Comparison of ENCODE assay signal across 8 cellular contexts in genomic region chr7:102425639-102426267, GRCh38. TPM values are rescaled to one million over a fixed set of nuclear protein-coding genes. Genes with fewer than 3 reads are reported as not detected.
DNase-seq lines count a peak whose midpoint lies in the region; ATAC-seq and TF ChIP-seq lines count a peak whose summit lies in the region.

No MANE protein-coding gene starts in this region.

- no peaks in the 10 kb centered on the region for H3K79me2 ChIP-seq in smooth muscle cell (ENCODE audit: low read depth)

- H3K4me1 ChIP-seq in A673 (ENCODE audit: insufficient read depth, low read length, poor library complexity, severe bottlenecking) (peaks cover under 1% of the 10 kb centered on the region), esophagus muscularis mucosa (peaks cover 0 to 7% (median 0%) of the 10 kb centered on the region in 4 donors), smooth muscle cell (ENCODE audit: low read depth) (no peaks in the 10 kb centered on the region)

- H3K4me3 ChIP-seq in A673 (ENCODE audit: low read depth, low read length, poor library complexity, severe bottlenecking) (no peak overlapping the region), esophagus muscularis mucosa (peak overlapping the region in 1 of 4 donors; percentile 14), smooth muscle cell (no peak overlapping the region)

- H3K9me3 Mint-ChIP-seq in activated CD4-positive, alpha-beta memory T cell treated with anti-CD3 and anti-CD28 coated beads, Interleukin-2, amount 10 ng/mL, durations not matched to agents 7 days and 5 days = no peaks in the 10 kb centered on the region

- peaks cover 19% of the 10 kb centered on the region for H3F3A ChIP-seq in smooth muscle cell (ENCODE audit: low read depth)

- TF ChIP-seq EP300 in esophagus muscularis mucosa (IDR thresholded peaks at IDR 0.05) = no peak

- H3K27me3 Mint-ChIP-seq in activated CD4-positive, alpha-beta memory T cell treated with anti-CD3 and anti-CD28 coated beads, Interleukin-2, amount 10 ng/mL, durations not matched to agents 7 days and 5 days = no peaks in the 10 kb centered on the region

- intact Hi-C loops in A673 (cut with micrococcal nuclease; ENCODE audit: unreplicated experiment) = no loop called here
- intact Hi-C loops in esophagus muscularis mucosa (cut with DNase I) = no loop called here

- H3K4me2 ChIP-seq in smooth muscle cell = no peak overlapping the region

- 53% methylated on average over 21 of the region's 25 CpGs for WGBS in esophagus muscularis mucosa
- WGBS in smooth muscle cell (ENCODE audit: low lambda C conversion rate) = 94% methylated on average over 25 of the region's 25 CpGs

- CTCF ChIA-PET in A673 (lab: Charles Lee) = no interaction called here
- CTCF ChIA-PET in activated CD4-positive, alpha-beta memory T cell treated with anti-CD3 and anti-CD28 coated beads, Interleukin-2, amount 10 ng/mL, durations not matched to agents 7 days and 5 days (lab: Charles Lee) = interaction anchor here (0.6 to 3.8 kb wide), 7 partner anchors 8 to 1239 kb away, joined by 3 to 26 read pairs (median 5); no protein-coding TSS in a partner anchor

- H3K9me3 ChIP-seq in A673 (ENCODE audit: low read depth, low read length, poor library complexity, severe bottlenecking) = no peaks in the 10 kb centered on the region
- no peaks in the 10 kb centered on the region for H3K9me3 ChIP-seq in esophagus muscularis mucosa
- no peaks in the 10 kb centered on the region for H3K9me3 ChIP-seq in smooth muscle cell (replicated peaks; ENCODE audit: low read depth)

- H4K20me1 ChIP-seq in smooth muscle cell (ENCODE audit: low read depth) = peaks cover 20% of the 10 kb centered on the region

- H3K27ac ChIP-seq in A673 (ENCODE audit: low read depth, low read length, poor library complexity, severe bottlenecking) (no peak overlapping the region), esophagus muscularis mucosa (replicated peaks in 1 of 4) (peak overlapping the region in 3 of 4 donors; percentile 7 to 58 (median 27)), smooth muscle cell (ENCODE audit: low read depth) (no peak overlapping the region)

- H3K9ac ChIP-seq in smooth muscle cell (ENCODE audit: low read depth) = no peak overlapping the region

- H3K36me3 ChIP-seq in A673 (ENCODE audit: insufficient read depth, low read length, poor library complexity, severe bottlenecking) (peaks cover 14% of the 10 kb centered on the region), esophagus muscularis mucosa (peaks cover 26 to 71% (median 62%) of the 10 kb centered on the region in 4 donors), smooth muscle cell (ENCODE audit: low read depth) (no peaks in the 10 kb centered on the region)

- H3K27ac Mint-ChIP-seq in activated CD4-positive, alpha-beta memory T cell treated with anti-CD3 and anti-CD28 coated beads, Interleukin-2, amount 10 ng/mL, durations not matched to agents 7 days and 5 days = peak overlapping the region; percentile 98

- POLR2A ChIA-PET in A673 (lab: Charles Lee; ENCODE audit: low non-redundant PET) = no interaction called here
- POLR2A ChIA-PET in activated CD4-positive, alpha-beta memory T cell treated with anti-CD3 and anti-CD28 coated beads, Interleukin-2, amount 10 ng/mL, durations not matched to agents 7 days and 5 days (lab: Charles Lee) = interaction anchor here (0.6 to 4.6 kb wide), 12 partner anchors 10 to 41 kb away, joined by 3 to 226 read pairs (median 7); partner anchors contain the start of gene PRKRIP1

- no peak overlapping the region for H2AFZ ChIP-seq in smooth muscle cell (ENCODE audit: low read depth)

- H3K36me3 Mint-ChIP-seq in activated CD4-positive, alpha-beta memory T cell treated with anti-CD3 and anti-CD28 coated beads, Interleukin-2, amount 10 ng/mL, durations not matched to agents 7 days and 5 days (ENCODE audit: low read depth) = peaks cover 49% of the 10 kb centered on the region

- TF ChIP-seq POLR2A in esophagus muscularis mucosa (IDR thresholded peaks at IDR 0.05; ENCODE audit: low read depth) = no peak

- TF ChIP-seq CTCF in A673 (conservative IDR thresholded peaks at IDR 0.05; ENCODE audit: low read depth, low read length) = no peak
- no peak for TF ChIP-seq CTCF in esophagus muscularis mucosa (IDR thresholded peaks at IDR 0.05)
- no peak for TF ChIP-seq CTCF in smooth muscle cell (IDR thresholded peaks at IDR 0.05; ENCODE audit: borderline replicate concordance, insufficient read depth, poor library complexity, severe bottlenecking)

- BruUV-seq in A673 (replicated peaks; lab: Mats Ljungman, UMichigan) = TSS peak; percentile 74

- DNase-seq in A673 (ENCODE audit: low spot score) (no peak), esophagus muscularis mucosa (ENCODE audit: extremely low spot score) (no peak), smooth muscle cell (lab: John Stamatoyannopoulos, UW; ENCODE audit: unreplicated experiment) (no peak), SW480 (ENCODE audit: low spot score) (no peak)
- DNase-seq in activated CD4-positive, alpha-beta memory T cell treated with anti-CD3 and anti-CD28 coated beads, Interleukin-2, amount 10 ng/mL, durations not matched to agents 7 days and 5 days = peak; percentile 88
- DNase-seq in stimulated activated CD4-positive, alpha-beta T cell treated with anti-CD3 and anti-CD28 coated beads, Interleukin-12 subunit alpha, Interleukin-12 subunit beta, amount 100 ng/mL, for 4 hours = peak; percentile 75

- ATAC-seq in GM19395 (IDR thresholded peaks at IDR 0.05; ENCODE audit: unreplicated experiment) (peak; percentile 67), HG03469 (IDR thresholded peaks at IDR 0.05; ENCODE audit: unreplicated experiment) (peak; percentile 40)

- H3K27me3 ChIP-seq in A673 (replicated peaks; ENCODE audit: insufficient read depth, low read depth, low read length, poor library complexity) = no peaks in the 10 kb centered on the region
- H3K27me3 ChIP-seq in esophagus muscularis mucosa = no peaks in the 10 kb centered on the region
- H3K27me3 ChIP-seq in smooth muscle cell (ENCODE audit: low read depth) = no peaks in the 10 kb centered on the region

- H3K4me3 Mint-ChIP-seq in activated CD4-positive, alpha-beta memory T cell treated with anti-CD3 and anti-CD28 coated beads, Interleukin-2, amount 10 ng/mL, durations not matched to agents 7 days and 5 days = peak overlapping the region; percentile 78

- H3K4me1 Mint-ChIP-seq in activated CD4-positive, alpha-beta memory T cell treated with anti-CD3 and anti-CD28 coated beads, Interleukin-2, amount 10 ng/mL, durations not matched to agents 7 days and 5 days = peaks cover 68% of the 10 kb centered on the region

RNA-seq across cellular contexts. Expression of gene ORAI2, which starts 7.6 kb away (rescaled TPM):
- total RNA-seq in A673 (2021) (35.2 and 37.0 TPM in 2 replicates), esophagus muscularis mucosa (10 to 100 TPM in 3 of 4 donors, 1 to 10 TPM in 1; 6.2 to 16.0 (median 12.3) TPM), smooth muscle cell (43.0 and 47.1 TPM in 2 replicates)
- 10 to 100 TPM; 59.5 to 61.9 TPM for total RNA-seq in activated CD4-positive, alpha-beta memory T cell treated with anti-CD3 and anti-CD28 coated beads, Interleukin-2, amount 10 ng/mL, durations not matched to agents 7 days and 5 days
- polyA plus RNA-seq in smooth muscle cell = 66.1 and 69.8 TPM in 2 replicates

RNA-seq across cellular contexts. Expression of gene PRKRIP1, which starts 29.6 kb away (rescaled TPM):
- total RNA-seq in A673 (2021) (24.9 and 30.8 TPM in 2 replicates), esophagus muscularis mucosa (10 to 100 TPM; 14.7 to 21.6 (median 19.2) TPM), smooth muscle cell (14.3 and 17.2 TPM in 2 replicates)
- 10 to 100 TPM; 27.2 to 28.3 TPM for total RNA-seq in activated CD4-positive, alpha-beta memory T cell treated with anti-CD3 and anti-CD28 coated beads, Interleukin-2, amount 10 ng/mL, durations not matched to agents 7 days and 5 days
- 34.5 and 51.9 TPM in 2 replicates for polyA plus RNA-seq in smooth muscle cell

RNA-seq across cellular contexts. Expression of gene ALKBH4, which starts 38.9 kb away (rescaled TPM):
- total RNA-seq in A673 (2021) (17.0 and 17.7 TPM in 2 replicates), esophagus muscularis mucosa (10 to 100 TPM in 3 of 4 donors, 1 to 10 TPM in 1; 8.3 to 19.4 (median 16.0) TPM), smooth muscle cell (7.0 and 17.7 TPM in 2 replicates)
- 10 to 100 TPM in 1 of 2 experiments, 1 to 10 TPM in 1; 9.4 to 10.4 TPM for total RNA-seq in activated CD4-positive, alpha-beta memory T cell treated with anti-CD3 and anti-CD28 coated beads, Interleukin-2, amount 10 ng/mL, durations not matched to agents 7 days and 5 days
- polyA plus RNA-seq in smooth muscle cell = 15.7 and 16.0 TPM in 2 replicates

RNA-seq across cellular contexts. Expression of gene LRWD1, which starts 39.0 kb away (rescaled TPM):
- total RNA-seq in A673 (2021) (43.8 and 48.5 TPM in 2 replicates), esophagus muscularis mucosa (10 to 100 TPM in 3 of 4 donors, 1 to 10 TPM in 1; 10.0 to 32.7 (median 17.0) TPM), smooth muscle cell (10.0 and 13.1 TPM in 2 replicates)
- total RNA-seq in activated CD4-positive, alpha-beta memory T cell treated with anti-CD3 and anti-CD28 coated beads, Interleukin-2, amount 10 ng/mL, durations not matched to agents 7 days and 5 days = 10 to 100 TPM; 19.5 to 19.8 TPM
- polyA plus RNA-seq in smooth muscle cell = 21.2 and 23.5 TPM in 2 replicates

RNA-seq across cellular contexts. Expression of gene POLR2J, which starts 53.0 kb away (rescaled TPM):
- total RNA-seq in A673 (2021) (52.2 and 60.9 TPM in 2 replicates), esophagus muscularis mucosa (10 to 100 TPM; 20.7 to 31.1 (median 25.8) TPM), smooth muscle cell (12.7 and 13.1 TPM in 2 replicates)
- 10 to 100 TPM; 41.7 to 46.5 TPM for total RNA-seq in activated CD4-positive, alpha-beta memory T cell treated with anti-CD3 and anti-CD28 coated beads, Interleukin-2, amount 10 ng/mL, durations not matched to agents 7 days and 5 days
- polyA plus RNA-seq in smooth muscle cell = 92.2 and 94.4 TPM in 2 replicates

Comparison
In these comparisons a context has a peak if more than half of its experiments do, and no peak if none do; other contexts are left out.
1. DNase-seq: peak in activated CD4-positive, alpha-beta memory T cell treated with anti-CD3 and anti-CD28 coated beads, Interleukin-2, amount 10 ng/mL, durations not matched to agents 7 days and 5 days (single experiment) and stimulated activated CD4-positive, alpha-beta T cell treated with anti-CD3 and anti-CD28 coated beads, Interleukin-12 subunit alpha, Interleukin-12 subunit beta, amount 100 ng/mL, for 4 hours (single experiment); none in A673 (single experiment), esophagus muscularis mucosa (single experiment), smooth muscle cell (single experiment) and SW480 (single experiment).
2. H3K27ac ChIP-seq: peak in esophagus muscularis mucosa (3 of 4); none in A673 (single experiment) and smooth muscle cell (single experiment).